ENCODE assay signal across 2 cellular contexts in the genomic region with DNA sequence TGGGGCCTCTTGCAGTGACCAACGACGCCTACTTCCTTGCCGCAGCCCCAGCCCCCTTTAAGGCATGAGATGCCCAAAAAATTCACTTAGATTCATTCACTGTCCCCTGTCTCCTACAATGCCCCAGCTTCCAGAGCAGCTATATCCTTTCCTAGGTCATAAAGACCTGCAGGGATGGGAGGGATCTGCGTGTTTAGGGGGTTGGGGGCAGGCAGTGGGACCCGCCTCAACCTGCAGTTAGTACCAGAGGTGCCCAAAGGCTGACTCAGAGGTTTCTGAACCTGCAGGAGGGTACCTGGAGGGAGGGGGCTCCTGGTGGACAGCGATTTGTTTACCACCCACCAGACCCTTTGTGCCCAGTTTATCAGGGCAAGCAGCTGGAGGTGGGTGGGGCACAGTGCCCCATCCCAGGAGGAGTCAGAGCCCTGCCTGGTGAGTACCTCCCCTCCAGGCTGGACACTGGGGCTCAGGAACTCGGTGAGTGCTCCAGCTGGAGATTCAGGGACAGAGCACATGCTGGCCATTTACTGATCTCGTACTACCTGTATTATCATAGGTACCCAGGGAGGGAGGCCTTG.
TF ChIP-seq lines count a peak whose summit lies in the region.

No MANE protein-coding gene starts in this region.

TF ChIP-seq in HCT116, 20 proteins besides CTCF, POLR2A, EP300 and RAD21:
- no peak for TF ChIP-seq ZFX (IDR thresholded peaks at IDR 0.05)
- no peak for TF ChIP-seq ELF1 (IDR thresholded peaks at IDR 0.05; ENCODE audit: borderline replicate concordance, low read depth)
- no peak for TF ChIP-seq POLR2AphosphoS5 (IDR thresholded peaks at IDR 0.05; ENCODE audit: low read depth, low read length)

TF ChIP-seq in K562, 482 proteins besides CTCF, POLR2A, EP300 and RAD21:
- TF ChIP-seq, protein P1, sequence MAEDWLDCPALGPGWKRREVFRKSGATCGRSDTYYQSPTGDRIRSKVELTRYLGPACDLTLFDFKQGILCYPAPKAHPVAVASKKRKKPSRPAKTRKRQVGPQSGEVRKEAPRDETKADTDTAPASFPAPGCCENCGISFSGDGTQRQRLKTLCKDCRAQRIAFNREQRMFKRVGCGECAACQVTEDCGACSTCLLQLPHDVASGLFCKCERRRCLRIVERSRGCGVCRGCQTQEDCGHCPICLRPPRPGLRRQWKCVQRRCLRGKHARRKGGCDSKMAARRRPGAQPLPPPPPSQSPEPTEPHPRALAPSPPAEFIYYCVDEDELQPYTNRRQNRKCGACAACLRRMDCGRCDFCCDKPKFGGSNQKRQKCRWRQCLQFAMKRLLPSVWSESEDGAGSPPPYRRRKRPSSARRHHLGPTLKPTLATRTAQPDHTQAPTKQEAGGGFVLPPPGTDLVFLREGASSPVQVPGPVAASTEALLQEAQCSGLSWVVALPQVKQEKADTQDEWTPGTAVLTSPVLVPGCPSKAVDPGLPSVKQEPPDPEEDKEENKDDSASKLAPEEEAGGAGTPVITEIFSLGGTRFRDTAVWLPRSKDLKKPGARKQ (CRISPR knock-in tag; IDR thresholded peaks at IDR 0.05) = no peak
- TF ChIP-seq, protein P2, sequence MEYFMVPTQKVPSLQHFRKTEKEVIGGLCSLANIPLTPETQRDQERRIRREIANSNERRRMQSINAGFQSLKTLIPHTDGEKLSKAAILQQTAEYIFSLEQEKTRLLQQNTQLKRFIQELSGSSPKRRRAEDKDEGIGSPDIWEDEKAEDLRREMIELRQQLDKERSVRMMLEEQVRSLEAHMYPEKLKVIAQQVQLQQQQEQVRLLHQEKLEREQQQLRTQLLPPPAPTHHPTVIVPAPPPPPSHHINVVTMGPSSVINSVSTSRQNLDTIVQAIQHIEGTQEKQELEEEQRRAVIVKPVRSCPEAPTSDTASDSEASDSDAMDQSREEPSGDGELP (CRISPR knock-in tag; IDR thresholded peaks at IDR 0.05; ENCODE audit: borderline replicate concordance) = 0 out of 2 replicates have a peak, but pooled peaks have one; percentile 14
TF ChIP-seq in K562: peak in this region for 1.
